In genomic region chr2:144496067-144496466, GRCh38 we compare ENCODE assay signal across 14 cellular contexts. TPM values are rescaled to one million over a fixed set of nuclear protein-coding genes. Genes with fewer than 3 reads are reported as not detected.
DNase-seq lines count a peak whose midpoint lies in the region; ATAC-seq and TF ChIP-seq lines count a peak whose summit lies in the region.
"Had no signal": no experiment of that assay in that cellular context is flagged by ENCODE, and none has a peak within 500 bp of the region (broad histone marks: within the 10 kb centered on the region; RNA-seq: fewer than 3 reads in every experiment).

No MANE protein-coding gene starts in this region.

- H3K27ac ChIP-seq in cardiac muscle cell (peak overlapping the region; percentile 77), gastroesophageal sphincter (peak overlapping the region in 3 of 4 donors; percentile 8 to 50 (median 22)), psoas muscle (peak overlapping the region; percentile 6), vagina (peak overlapping the region; percentile 41), GM23338 (ENCODE audit: low read depth) (no peak overlapping the region)

- no peaks in the 10 kb centered on the region for H3K36me3 ChIP-seq in cardiac muscle cell
- no peaks in the 10 kb centered on the region for H3K36me3 ChIP-seq in gastroesophageal sphincter
- peaks cover 0 to 5% of the 10 kb centered on the region in 2 donors for H3K36me3 ChIP-seq in psoas muscle (ENCODE audit: insufficient read depth in 1 of 2, low read depth in 1 of 2)
- no peaks in the 10 kb centered on the region for H3K36me3 ChIP-seq in vagina
- no peaks in the 10 kb centered on the region for H3K36me3 ChIP-seq in GM23338 (ENCODE audit: insufficient read depth)

- 25 to 36% methylated on average over 2 of the region's 2 CpGs for WGBS in gastroesophageal sphincter (ENCODE audit: low coverage in 1 of 2), 2 donors
- WGBS in psoas muscle, 3 donors, result 21 to 33% (median 25%) methylated on average over 2 of the region's 2 CpGs

- TF ChIP-seq POLR2A in gastroesophageal sphincter (IDR thresholded peaks at IDR 0.05), result no peak
- TF ChIP-seq POLR2A in vagina (IDR thresholded peaks at IDR 0.05), result no peak

- H3K9me2 ChIP-seq in GM23338 (ENCODE audit: insufficient read depth), result no peaks in the 10 kb centered on the region

- H3K4me3 ChIP-seq in cardiac muscle cell, result no peak overlapping the region
- no peak overlapping the region for H3K4me3 ChIP-seq in gastroesophageal sphincter
- no peak overlapping the region for H3K4me3 ChIP-seq in psoas muscle
- H3K4me3 ChIP-seq in vagina, result peak overlapping the region in 1 of 2 donors; percentile 11
- no peak overlapping the region for H3K4me3 ChIP-seq in GM23338
- H3K4me3 ChIP-seq: mucosa of descending colon had no signal

- DNase-seq in cardiac muscle cell (ENCODE audit: low read depth in 1 of 2, low spot score in 1 of 2), result no peak
- DNase-seq in Right ventricle myocardium superior, result no peak
- DNase-seq in psoas muscle, result no peak
- DNase-seq in vagina (ENCODE audit: extremely low spot score in 2 of 2), result no peak
- no peak for DNase-seq in NCI-H748 (lab: John Stamatoyannopoulos, UW; ENCODE audit: unreplicated experiment)
- DNase-seq in GM23338 (ENCODE audit: low spot score), result no peak
- DNase-seq: Calu3, mucosa of descending colon, NCI-H1092, NCI-H446 had no signal

- H3K9me3 ChIP-seq in cardiac muscle cell (ENCODE audit: low read depth) (no peaks in the 10 kb centered on the region), gastroesophageal sphincter (no peaks in the 10 kb centered on the region), psoas muscle (no peaks in the 10 kb centered on the region), vagina (no peaks in the 10 kb centered on the region)
- H3K9me3 ChIP-seq: mucosa of descending colon had no signal

- H3K4me1 ChIP-seq in cardiac muscle cell (ENCODE audit: low read depth), result peaks cover 12% of the 10 kb centered on the region
- peaks cover 0 to 22% (median 0%) of the 10 kb centered on the region in 3 donors for H3K4me1 ChIP-seq in gastroesophageal sphincter
- H3K4me1 ChIP-seq in psoas muscle, result peaks cover 24% of the 10 kb centered on the region
- peaks cover 34% of the 10 kb centered on the region for H3K4me1 ChIP-seq in vagina
- peaks cover 15% of the 10 kb centered on the region for H3K4me1 ChIP-seq in GM23338 (ENCODE audit: insufficient read depth)

- H3K27me3 Mint-ChIP-seq in GM23338 (ENCODE audit: insufficient read depth, low read depth, poor library complexity), result no peaks in the 10 kb centered on the region
- H3K27me3 Mint-ChIP-seq: stimulated activated naive CD8-positive, alpha-beta T cell treated with anti-CD3 and anti-CD28 coated beads, Interleukin-15, Interleukin-2, amounts not matched to agents 100 ng/mL and 50 ng/mL, for 24 hours had no signal

- TF ChIP-seq EP300 in gastroesophageal sphincter (IDR thresholded peaks at IDR 0.05), result no peak

- H4K20me1 ChIP-seq in GM23338 (replicated peaks; ENCODE audit: insufficient read depth), result no peaks in the 10 kb centered on the region

- ATAC-seq in Right ventricle myocardium superior (ENCODE audit: poor library complexity) (no peak), gastroesophageal sphincter (no peak), psoas muscle (peak in 1 of 4 donors; percentile 21), GM23338 (no peak), GM21423 (IDR thresholded peaks at IDR 0.05; ENCODE audit: unreplicated experiment) (no peak)
- ATAC-seq: mucosa of descending colon had no signal

- no peak overlapping the region for H3K4me3 Mint-ChIP-seq in GM23338
- H3K4me3 Mint-ChIP-seq: stimulated activated naive CD8-positive, alpha-beta T cell treated with anti-CD3 and anti-CD28 coated beads, Interleukin-15, Interleukin-2, amounts not matched to agents 100 ng/mL and 50 ng/mL, for 24 hours; T-helper 2 cell treated with Interferon-gamma antibody and Interleukin-4, amounts not matched to agents 5 μg/mL and 100 μg/mL, for 36 hours had no signal

- H3K27me3 ChIP-seq in cardiac muscle cell (no peaks in the 10 kb centered on the region), gastroesophageal sphincter (no peaks in the 10 kb centered on the region), psoas muscle (ENCODE audit: insufficient read depth in 3 of 3, low read length in 2 of 3) (no peaks in the 10 kb centered on the region), vagina (no peaks in the 10 kb centered on the region), GM23338 (ENCODE audit: insufficient read depth) (no peaks in the 10 kb centered on the region)

- H3K79me2 ChIP-seq in GM23338 (replicated peaks; ENCODE audit: insufficient read depth), result no peaks in the 10 kb centered on the region

- H3K36me3 Mint-ChIP-seq in GM23338 (ENCODE audit: low read depth), result no peaks in the 10 kb centered on the region

- H3K9me3 Mint-ChIP-seq in GM23338, result no peaks in the 10 kb centered on the region
- H3K9me3 Mint-ChIP-seq: stimulated activated naive CD8-positive, alpha-beta T cell treated with anti-CD3 and anti-CD28 coated beads, Interleukin-15, Interleukin-2, amounts not matched to agents 100 ng/mL and 50 ng/mL, for 24 hours; T-helper 2 cell treated with Interferon-gamma antibody and Interleukin-4, amounts not matched to agents 5 μg/mL and 100 μg/mL, for 36 hours had no signal

- H3K27ac Mint-ChIP-seq in GM23338, result no peak overlapping the region
- H3K27ac Mint-ChIP-seq: stimulated activated naive CD8-positive, alpha-beta T cell treated with anti-CD3 and anti-CD28 coated beads, Interleukin-15, Interleukin-2, amounts not matched to agents 100 ng/mL and 50 ng/mL, for 24 hours; T-helper 2 cell treated with Interferon-gamma antibody and Interleukin-4, amounts not matched to agents 5 μg/mL and 100 μg/mL, for 36 hours had no signal

- H3K4me1 Mint-ChIP-seq in GM23338, result peaks cover 10% of the 10 kb centered on the region; the same call in 2 of the 3 replicates

- intact Hi-C loops in Right ventricle myocardium superior (cut with DNase I) (no loop called here), psoas muscle (cut with DNase I) (no loop called here), vagina (cut with DNase I) (no loop called here)

- no peak overlapping the region for H3K4me2 ChIP-seq in GM23338

- no peaks in the 10 kb centered on the region for H3F3A ChIP-seq in GM23338 (replicated peaks; ENCODE audit: low read depth)

- H2AFZ ChIP-seq in GM23338, result no peak overlapping the region

- no peak for TF ChIP-seq CTCF in cardiac muscle cell (IDR thresholded peaks at IDR 0.05; ENCODE audit: low read depth, low read length)
- TF ChIP-seq CTCF in gastroesophageal sphincter (IDR thresholded peaks at IDR 0.05), result no peak
- no peak for TF ChIP-seq CTCF in psoas muscle (IDR thresholded peaks at IDR 0.05)
- no peak for TF ChIP-seq CTCF in vagina (IDR thresholded peaks at IDR 0.05)
- TF ChIP-seq CTCF in GM23338 (conservative IDR thresholded peaks at IDR 0.05; ENCODE audit: low read depth in 2 of 2), result no peak

TF ChIP-seq in GM23338, 12 proteins besides CTCF, POLR2A, EP300 and RAD21:
- TF ChIP-seq CREB1 (CRISPR knock-in tag; IDR thresholded peaks at IDR 0.05; ENCODE audit: low read depth), result no peak
- no peak for TF ChIP-seq ZNF114 (CRISPR knock-in tag; IDR thresholded peaks at IDR 0.05)
- no peak for TF ChIP-seq JUNB (IDR thresholded peaks at IDR 0.05; ENCODE audit: unreplicated experiment)
- no peak for TF ChIP-seq POLR2AphosphoS5 (IDR thresholded peaks at IDR 0.05; ENCODE audit: low read depth)
- TF ChIP-seq NANOG (IDR thresholded peaks at IDR 0.05; ENCODE audit: borderline replicate concordance), result no peak
- TF ChIP-seq REST (IDR thresholded peaks at IDR 0.05; ENCODE audit: unreplicated experiment), result no peak
- TF ChIP-seq EZH2phosphoT487 (IDR thresholded peaks at IDR 0.05; ENCODE audit: unreplicated experiment), result no peak

RNA-seq across cellular contexts. Expression of gene ZEB2, which starts 23.9 kb away (rescaled TPM):
- total RNA-seq in cardiac muscle cell, result 27.0 and 41.2 TPM in 2 replicates
- 16.8 and 17.9 TPM in 2 replicates for polyA plus RNA-seq in cardiac muscle cell
- 81.0 TPM for total RNA-seq in Right ventricle myocardium superior
- 10 to 100 TPM; 42.3 to 95.7 (median 53.8) TPM for total RNA-seq in gastroesophageal sphincter
- total RNA-seq in psoas muscle, result 10 to 100 TPM; 23.3 to 48.7 (median 37.9) TPM
- polyA plus RNA-seq in psoas muscle, result 10 to 100 TPM; 11.6 to 18.1 (median 11.7) TPM
- 63.6 TPM for total RNA-seq in vagina
- total RNA-seq in GM23338 (2014; rRNA removed; shearing (Covaris generic)), result 0.08 TPM in 1 of 2 replicates, not detected in the other
- polyA plus RNA-seq in GM23338 (2016; fragmentation: Nextera tagmentation; extraction: Ambion mirVana), result 0.07 and 0.45 TPM in 2 replicates

Comparison
In these comparisons a context has a peak if more than half of its experiments do, and no peak if none do; other contexts are left out.
1. RNA of gene ZEB2, which starts 23.9 kb away (total RNA-seq): 81.0 TPM in Right ventricle myocardium superior (single experiment), 63.6 TPM in vagina (single experiment), 42.3 to 95.7 TPM in gastroesophageal sphincter, 23.3 to 48.7 TPM in psoas muscle and 27.0 to 41.2 TPM in cardiac muscle cell; 0.08 TPM in GM23338; every median in the first group is over 10 times any median in the second.